In the genomic region with DNA sequence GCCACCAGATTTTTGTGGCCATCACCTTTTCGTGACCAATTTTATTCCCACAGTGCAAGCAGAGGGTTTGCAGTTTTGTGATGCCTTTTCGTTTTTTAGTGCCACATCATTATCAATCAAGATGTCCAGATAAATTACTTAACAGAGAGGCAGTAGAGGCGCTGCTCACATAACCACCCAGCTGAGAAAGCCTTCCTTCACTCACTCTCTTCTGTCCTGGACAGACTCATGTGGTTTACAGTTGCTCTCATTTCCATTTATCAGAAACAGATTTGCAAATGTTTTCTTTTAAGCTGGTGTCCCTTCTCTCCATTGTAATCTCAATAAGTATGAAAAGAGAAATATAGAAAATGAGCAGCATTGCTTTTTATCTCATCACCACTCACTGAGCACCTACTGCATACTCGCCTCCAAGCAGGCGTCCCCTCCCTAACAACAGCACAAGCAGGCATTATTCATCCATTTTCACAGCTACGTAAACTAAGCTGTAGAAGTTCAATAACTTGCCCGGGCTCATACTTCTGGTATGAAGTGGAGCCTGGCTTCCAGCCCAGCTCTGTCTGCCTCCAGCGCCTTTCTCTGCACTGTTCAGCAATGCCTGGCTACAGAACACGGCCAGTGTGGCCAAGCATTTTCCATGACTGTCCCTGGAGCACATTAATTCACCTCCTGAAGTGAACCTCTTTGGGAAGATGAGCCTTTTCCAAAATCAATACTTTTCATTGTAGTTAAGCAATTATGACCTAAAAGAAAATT, we compare ENCODE assay signal across 8 cellular contexts. TPM values are rescaled to one million over a fixed set of nuclear protein-coding genes. Genes with fewer than 3 reads are reported as not detected.
DNase-seq lines count a peak whose midpoint lies in the region; ATAC-seq lines count a peak whose summit lies in the region.

No MANE protein-coding gene starts in this region.

- H3K36me3 Mint-ChIP-seq in T-helper 17 cell (ENCODE audit: low read depth) = peaks cover 2% of the 10 kb centered on the region
- H3K36me3 Mint-ChIP-seq in activated T-cell treated with anti-CD3 and anti-CD28 coated beads, Interleukin-2, amount 50 U/mL, for 24 hours (ENCODE audit: low read depth) = no peaks in the 10 kb centered on the region

- peaks cover 42% of the 10 kb centered on the region for H3K4me1 Mint-ChIP-seq in T-helper 17 cell
- peaks cover 35% of the 10 kb centered on the region for H3K4me1 Mint-ChIP-seq in activated T-cell treated with anti-CD3 and anti-CD28 coated beads, Interleukin-2, amount 50 U/mL, for 24 hours (ENCODE audit: low read depth)

- H3K27ac Mint-ChIP-seq in T-helper 17 cell = peak overlapping the region; percentile 43
- H3K27ac Mint-ChIP-seq in activated T-cell treated with anti-CD3 and anti-CD28 coated beads, Interleukin-2, amount 50 U/mL, for 24 hours = no peak overlapping the region

- no peak overlapping the region for H3K4me3 Mint-ChIP-seq in T-helper 17 cell
- no peak overlapping the region for H3K4me3 Mint-ChIP-seq in activated T-cell treated with anti-CD3 and anti-CD28 coated beads, Interleukin-2, amount 50 U/mL, for 24 hours

- no peaks in the 10 kb centered on the region for H3K27me3 Mint-ChIP-seq in T-helper 17 cell
- H3K27me3 Mint-ChIP-seq in activated T-cell treated with anti-CD3 and anti-CD28 coated beads, Interleukin-2, amount 50 U/mL, for 24 hours = no peaks in the 10 kb centered on the region

- no peaks in the 10 kb centered on the region for H3K9me3 ChIP-seq in T-helper 17 cell (ENCODE audit: control insufficient read depth, low read length, poor library complexity, severe bottlenecking)

- DNase-seq in ELR (ENCODE audit: low read depth) (peak; percentile 92), T-helper 17 cell (no peak), Right ventricle myocardium superior (peak; percentile 93), sciatic nerve (ENCODE audit: low spot score) (peak; percentile 92), ecto neural progenitor cell (ENCODE audit: low spot score) (no peak)
- DNase-seq in activated T-cell treated with anti-CD3 and anti-CD28 coated beads, Interleukin-2, amount 50 U/mL, for 24 hours = no peak
- no peak for DNase-seq in stimulated activated naive CD8-positive, alpha-beta T cell treated with anti-CD3 and anti-CD28 coated beads, Interleukin-15, Interleukin-2, amounts not matched to agents 100 U/mL and 50 U/mL, for 24 hours

- intact Hi-C loops in Right ventricle myocardium superior (cut with DNase I) = no loop called here
- intact Hi-C loops in sciatic nerve (cut with DNase I) = no loop called here

- no peak for ATAC-seq in T-helper 17 cell
- peak; percentile 85 for ATAC-seq in Right ventricle myocardium superior (ENCODE audit: poor library complexity)
- peak; percentile 97 for ATAC-seq in sciatic nerve
- no peak for ATAC-seq in stimulated activated naive CD8-positive, alpha-beta T cell treated with anti-CD3 and anti-CD28 coated beads, Interleukin-15, Interleukin-2, amounts not matched to agents 100 U/mL and 50 U/mL, for 24 hours
- ATAC-seq in GM19023 (IDR thresholded peaks at IDR 0.05; ENCODE audit: unreplicated experiment) = no peak

- H3K9me3 Mint-ChIP-seq in activated T-cell treated with anti-CD3 and anti-CD28 coated beads, Interleukin-2, amount 50 U/mL, for 24 hours = no peaks in the 10 kb centered on the region

RNA-seq across cellular contexts. Expression of a gene that starts 34.6 kb away (rescaled TPM):
- total RNA-seq in T-helper 17 cell = 10 to 100 TPM; 10.6 to 11.8 TPM
- total RNA-seq in Right ventricle myocardium superior = 37.8 TPM
- total RNA-seq in sciatic nerve = 53.3 TPM

Comparison
In these comparisons a context has a peak if more than half of its experiments do, and no peak if none do; other contexts are left out.
1. DNase-seq: peak in ELR (single experiment), Right ventricle myocardium superior (single experiment) and sciatic nerve (single experiment); none in T-helper 17 cell (0 of 3), ecto neural progenitor cell (single experiment), activated T-cell treated with anti-CD3 and anti-CD28 coated beads, Interleukin-2, amount 50 U/mL, for 24 hours (single experiment) and stimulated activated naive CD8-positive, alpha-beta T cell treated with anti-CD3 and anti-CD28 coated beads, Interleukin-15, Interleukin-2, amounts not matched to agents 100 U/mL and 50 U/mL, for 24 hours (single experiment).
2. ATAC-seq: peak in Right ventricle myocardium superior (single experiment) and sciatic nerve (single experiment); none in T-helper 17 cell (single experiment), stimulated activated naive CD8-positive, alpha-beta T cell treated with anti-CD3 and anti-CD28 coated beads, Interleukin-15, Interleukin-2, amounts not matched to agents 100 U/mL and 50 U/mL, for 24 hours (single experiment) and GM19023 (single experiment).